ENCODE assay signal across 22 cellular contexts in the genomic region with DNA sequence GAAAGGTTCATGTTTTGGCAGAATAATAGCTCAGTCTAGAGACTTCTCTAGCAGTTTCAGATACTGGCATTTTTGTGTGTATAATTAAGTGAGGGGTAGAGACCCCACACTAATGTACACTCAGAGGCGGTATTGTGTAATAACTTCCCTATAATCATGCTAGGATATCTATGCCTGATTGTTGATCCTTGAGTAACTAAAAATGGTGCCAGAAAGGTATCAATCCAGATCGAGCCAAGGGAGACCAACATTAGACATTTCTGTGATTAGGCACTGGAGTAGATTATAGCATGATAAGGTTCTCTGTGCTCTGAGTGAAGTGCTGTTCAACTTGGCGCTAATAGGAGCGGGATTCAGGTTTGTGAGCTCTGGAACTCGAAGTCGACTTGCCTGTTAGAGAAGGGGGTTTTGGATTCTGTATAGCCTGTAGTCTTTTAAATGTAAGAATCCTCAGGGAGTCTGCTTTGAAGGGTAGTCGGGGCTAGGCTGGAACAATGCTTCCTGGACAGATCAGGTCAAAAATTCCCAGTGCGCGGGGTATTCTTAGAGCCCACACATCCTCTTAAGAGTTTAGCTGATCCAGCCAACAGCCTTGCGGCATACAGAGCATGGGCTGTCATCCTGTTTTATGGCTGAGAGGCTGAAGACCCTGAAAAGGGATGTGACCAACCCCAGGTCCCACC. TPM values are rescaled to one million over a fixed set of nuclear protein-coding genes. Genes with fewer than 3 reads are reported as not detected.
DNase-seq lines count a peak whose midpoint lies in the region; ATAC-seq and TF ChIP-seq lines count a peak whose summit lies in the region.
"Had no signal": no experiment of that assay in that cellular context is flagged by ENCODE, and none has a peak within 500 bp of the region (broad histone marks: within the 10 kb centered on the region; RNA-seq: fewer than 3 reads in every experiment).

No MANE protein-coding gene starts in this region.

- H3K9me3 Mint-ChIP-seq in CD8-positive, alpha-beta T cell, result peaks cover 16% of the 10 kb centered on the region

- no peaks in the 10 kb centered on the region for H3K79me2 ChIP-seq in PC-9 (ENCODE audit: low read depth)

- TF ChIP-seq CTCF in CD8-positive, alpha-beta T cell (IDR thresholded peaks at IDR 0.05), result no peak
- no peak for TF ChIP-seq CTCF in PC-9 (conservative IDR thresholded peaks at IDR 0.05)

- CTCF ChIA-PET in CD8-positive, alpha-beta T cell (lab: Charles Lee), result interaction anchor here (1.6 to 5.7 kb wide), 2 partner anchors 21 to 124 kb away, joined by 3 to 41 read pairs; no protein-coding TSS in a partner anchor
- CTCF ChIA-PET in PC-9 (lab: Charles Lee), result no interaction called here

- no peaks in the 10 kb centered on the region for H4K20me1 ChIP-seq in PC-9 (ENCODE audit: insufficient read depth)

- H3K36me3 ChIP-seq in CD8-positive, alpha-beta T cell (ENCODE audit: insufficient read depth, low read length), result peaks cover 6% of the 10 kb centered on the region
- H3K36me3 ChIP-seq in PC-9 (ENCODE audit: low read depth), result no peaks in the 10 kb centered on the region
- H3K36me3 ChIP-seq: colonic mucosa, uterus had no signal

- BruUV-seq in PC-9 (replicated peaks; lab: Mats Ljungman, UMichigan), result no TSS peak

- no peaks in the 10 kb centered on the region for H3K27me3 Mint-ChIP-seq in CD8-positive, alpha-beta T cell (ENCODE audit: low read depth)

- peaks cover 68% of the 10 kb centered on the region for H3K4me1 Mint-ChIP-seq in CD8-positive, alpha-beta T cell (ENCODE audit: low read depth)

- H3K9me2 ChIP-seq in PC-9 (ENCODE audit: insufficient read depth), result no peaks in the 10 kb centered on the region

- POLR2A ChIA-PET in CD8-positive, alpha-beta T cell (lab: Charles Lee), result interaction anchor here (0.9 to 1.4 kb wide), 4 partner anchors 21 to 68 kb away, joined by 3 to 4 read pairs (median 4); no protein-coding TSS in a partner anchor
- POLR2A ChIA-PET in PC-9 (lab: Charles Lee; ENCODE audit: unreplicated experiment), result interaction anchor here (0.6 kb wide), 1 partner anchor 65 kb away, joined by 8 read pairs; no protein-coding TSS in a partner anchor

- H3K27ac ChIP-seq in CD8-positive, alpha-beta T cell (ENCODE audit: low read depth, low read length), result no peak overlapping the region
- H3K27ac ChIP-seq in PC-9, result no peak overlapping the region
- H3K27ac ChIP-seq: A549, colonic mucosa, HL-60 had no signal

- H3K27ac Mint-ChIP-seq in CD8-positive, alpha-beta T cell, result peak overlapping the region; percentile 95

- peaks cover 56% of the 10 kb centered on the region for H3K36me3 Mint-ChIP-seq in CD8-positive, alpha-beta T cell

- no peak overlapping the region for H3K4me2 ChIP-seq in PC-9
- H3K4me2 ChIP-seq: A549 had no signal

- no peak overlapping the region for H3K4me3 ChIP-seq in CD8-positive, alpha-beta T cell (ENCODE audit: low read depth, low read length)
- H3K4me3 ChIP-seq in PC-9, result no peak overlapping the region
- H3K4me3 ChIP-seq: A549, colonic mucosa, uterus had no signal

- ATAC-seq in CD8-positive, alpha-beta T cell, result no peak
- ATAC-seq: A549 had no signal

- DNase-seq in activated CD8-positive, alpha-beta memory T cell treated with anti-CD3 and anti-CD28 coated beads for 24 hours, result peak; percentile 49
- no peak for DNase-seq in activated CD8-positive, alpha-beta memory T cell treated with anti-CD3 and anti-CD28 coated beads, Interleukin-2, amount 50 U/mL, for 4 hours
- peak in 1 of 7 experiments; percentile 31 for DNase-seq in CD8-positive, alpha-beta T cell
- peak; percentile 39 for DNase-seq in activated CD8-positive, alpha-beta memory T cell treated with anti-CD3 and anti-CD28 coated beads, Interleukin-2, amount 50 U/mL, for 48 hours
- peak; percentile 20 for DNase-seq in mesenteric fat pad (ENCODE audit: low spot score)
- DNase-seq in cerebellar nuclear complex (lab: John Stamatoyannopoulos, UW), result no peak
- no peak for DNase-seq in AG20443 (ENCODE audit: low spot score)
- no peak for DNase-seq in PC-9
- DNase-seq: activated CD4-positive, alpha-beta T cell treated with anti-CD3 and anti-CD28 coated beads, Interleukin-2, amount 50 U/mL, for 4 hours; colonic mucosa; DMS 273 treated with DMSO at 0.1 percent for 48 hours; GOT3; NCI-H1694; NCI-H446; occipital lobe; T-helper 2 cell; uterus had no signal

- H3K9me3 ChIP-seq in CD8-positive, alpha-beta T cell (ENCODE audit: low read length), result no peaks in the 10 kb centered on the region
- no peaks in the 10 kb centered on the region for H3K9me3 ChIP-seq in PC-9 (ENCODE audit: insufficient read depth, low read depth)
- H3K9me3 ChIP-seq: colonic mucosa, uterus had no signal

- no peaks in the 10 kb centered on the region for H3K27me3 ChIP-seq in CD8-positive, alpha-beta T cell (ENCODE audit: insufficient read depth, low read length)
- no peaks in the 10 kb centered on the region for H3K27me3 ChIP-seq in PC-9 (ENCODE audit: insufficient read depth, low read depth)
- H3K27me3 ChIP-seq: colonic mucosa, uterus had no signal

- peaks cover 48% of the 10 kb centered on the region for H3K4me1 ChIP-seq in CD8-positive, alpha-beta T cell (ENCODE audit: insufficient read depth, low read length)
- H3K4me1 ChIP-seq in PC-9 (replicated peaks; ENCODE audit: insufficient read depth), result no peaks in the 10 kb centered on the region
- H3K4me1 ChIP-seq: A549, colonic mucosa, uterus had no signal

- no peak overlapping the region for H2AFZ ChIP-seq in PC-9

- intact Hi-C loops in CD8-positive, alpha-beta T cell (cut with DNase I, micrococcal nuclease), result loop anchor here in 1 of 2 experiments (5.0 kb wide), 1 partner anchor 37 kb away; no protein-coding TSS in a partner anchor
- intact Hi-C loops in PC-9 (cut with micrococcal nuclease; ENCODE audit: unreplicated experiment), result no loop called here

- H3K4me3 Mint-ChIP-seq in CD8-positive, alpha-beta T cell, result no peak overlapping the region
- H3K4me3 Mint-ChIP-seq: activated T-helper 1 cell treated with anti-CD3 and anti-CD28 coated beads, Interleukin-12 subunit alpha, Interleukin-12 subunit beta, Interleukin-2, Interleukin-4 antibody, amounts not matched to agents 30 ng/mL and 10 ng/mL and 1 ng/mL, durations not matched to agents 14 hours and 24 hours and 36 hours; brain had no signal

- no peaks in the 10 kb centered on the region for H3F3A ChIP-seq in PC-9 (ENCODE audit: insufficient read depth, low read depth)

RNA-seq across cellular contexts. Expression of a gene that starts 24.2 kb away (rescaled TPM):
- 10 to 100 TPM; 24.6 to 25.7 TPM for total RNA-seq in CD8-positive, alpha-beta T cell
- total RNA-seq in mesenteric fat pad, result 21.9 TPM
- total RNA-seq in PC-9 (2021), result 0.41 and 0.48 TPM in 2 replicates
- total RNA-seq: MCF 10A had no signal

Comparison
In these comparisons a context has a peak if more than half of its experiments do, and no peak if none do; other contexts are left out.
1. DNase-seq: peak in activated CD8-positive, alpha-beta memory T cell treated with anti-CD3 and anti-CD28 coated beads for 24 hours (single experiment), activated CD8-positive, alpha-beta memory T cell treated with anti-CD3 and anti-CD28 coated beads, Interleukin-2, amount 50 U/mL, for 48 hours (single experiment) and mesenteric fat pad (single experiment); none in activated CD8-positive, alpha-beta memory T cell treated with anti-CD3 and anti-CD28 coated beads, Interleukin-2, amount 50 U/mL, for 4 hours (single experiment), cerebellar nuclear complex (0 of 2), AG20443 (single experiment) and PC-9 (0 of 2).
2. RNA of a gene that starts 24.2 kb away (total RNA-seq): 24.6 to 25.7 TPM in CD8-positive, alpha-beta T cell and 21.9 TPM in mesenteric fat pad (single experiment); 0.41 to 0.48 TPM in PC-9; every median in the first group is over 10 times any median in the second.